18 cellular contexts compared by ENCODE assay signal in the genomic region with DNA sequence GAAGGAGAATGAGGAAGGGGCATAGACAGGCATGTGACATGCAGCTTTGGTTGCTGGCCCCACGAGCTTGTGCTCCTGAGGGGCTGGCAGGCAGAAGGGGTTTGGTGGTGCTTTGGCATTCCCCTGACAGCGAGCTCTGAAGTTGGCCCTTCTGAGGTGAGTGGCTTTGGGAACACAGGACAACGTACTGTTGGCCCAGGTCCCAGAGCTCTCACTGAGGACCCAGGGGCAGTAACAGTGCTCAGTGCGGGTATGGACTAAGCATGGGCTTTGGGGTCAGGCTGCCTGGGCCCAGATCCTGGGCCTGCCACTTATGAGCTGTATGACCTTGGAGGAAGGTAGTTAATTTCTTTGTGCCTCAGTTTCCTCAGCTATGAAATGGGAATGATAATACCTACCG. TPM values are rescaled to one million over a fixed set of nuclear protein-coding genes. Genes with fewer than 3 reads are reported as not detected.
"Had no signal": no experiment of that assay in that cellular context is flagged by ENCODE, and none has a peak within 500 bp of the region (broad histone marks: within the 10 kb centered on the region; RNA-seq: fewer than 3 reads in every experiment).

No MANE protein-coding gene starts in this region.

- H3K4me3 Mint-ChIP-seq: activated CD4-positive, alpha-beta memory T cell treated with anti-CD3 and anti-CD28 coated beads, Interleukin-2, amount 10 ng/mL, durations not matched to agents 7 days and 5 days; activated CD8-positive, alpha-beta memory T cell treated with anti-CD3 and anti-CD28 coated beads, Interleukin-2, amount 10 ng/mL, durations not matched to agents 7 days and 5 days; activated naive CD8-positive, alpha-beta T cell; naive thymus-derived CD8-positive, alpha-beta T cell; stimulated activated effector memory CD8-positive, alpha-beta T cell treated with anti-CD3 and anti-CD28 coated beads, Interleukin-12 subunit alpha, Interleukin-12 subunit beta, amount 100 ng/mL, for 72 hours had no signal

- H3K9me3 Mint-ChIP-seq: activated CD4-positive, alpha-beta memory T cell treated with anti-CD3 and anti-CD28 coated beads, Interleukin-2, amount 10 ng/mL, durations not matched to agents 7 days and 5 days; naive thymus-derived CD8-positive, alpha-beta T cell; stimulated activated effector memory CD8-positive, alpha-beta T cell treated with anti-CD3 and anti-CD28 coated beads, Interleukin-12 subunit alpha, Interleukin-12 subunit beta, amount 100 ng/mL, for 72 hours had no signal

- H3K9me3 ChIP-seq: thyroid gland had no signal

- H3K4me3 ChIP-seq: cardiac muscle cell, thyroid gland had no signal

- DNase-seq: activated CD4-positive, alpha-beta T cell treated with anti-CD3 and anti-CD28 coated beads for 4 hours; amniotic stem cell; foreskin melanocyte; head of caudate nucleus; kidney; mesendoderm; naive thymus-derived CD8-positive, alpha-beta T cell; stimulated activated CD4-positive, alpha-beta T cell treated with anti-CD3 and anti-CD28 coated beads, Interleukin-4, amount 100 ng/mL, for 24 hours; SW 1271; T-helper 2 cell; WERI-Rb-1 had no signal

- H3K27me3 ChIP-seq: cardiac muscle cell, thyroid gland had no signal

- H3K27ac Mint-ChIP-seq: activated CD4-positive, alpha-beta memory T cell treated with anti-CD3 and anti-CD28 coated beads, Interleukin-2, amount 10 ng/mL, durations not matched to agents 7 days and 5 days; activated naive CD8-positive, alpha-beta T cell had no signal

- H3K36me3 ChIP-seq: cardiac muscle cell, thyroid gland, WERI-Rb-1 had no signal

- H3K4me1 ChIP-seq: thyroid gland had no signal

- H3K36me3 Mint-ChIP-seq: activated CD8-positive, alpha-beta memory T cell treated with anti-CD3 and anti-CD28 coated beads, Interleukin-2, amount 10 ng/mL, durations not matched to agents 7 days and 5 days; activated naive CD8-positive, alpha-beta T cell; naive thymus-derived CD8-positive, alpha-beta T cell; stimulated activated effector memory CD8-positive, alpha-beta T cell treated with anti-CD3 and anti-CD28 coated beads, Interleukin-12 subunit alpha, Interleukin-12 subunit beta, amount 100 ng/mL, for 72 hours had no signal

- H3K27ac ChIP-seq: cardiac muscle cell, epithelial cell of prostate, thyroid gland, WERI-Rb-1 had no signal

- H3K27me3 Mint-ChIP-seq: activated CD4-positive, alpha-beta memory T cell treated with anti-CD3 and anti-CD28 coated beads, Interleukin-2, amount 10 ng/mL, durations not matched to agents 7 days and 5 days; activated CD8-positive, alpha-beta memory T cell treated with anti-CD3 and anti-CD28 coated beads, Interleukin-2, amount 10 ng/mL, durations not matched to agents 7 days and 5 days; activated naive CD8-positive, alpha-beta T cell; naive thymus-derived CD8-positive, alpha-beta T cell had no signal

RNA-seq across cellular contexts. Expression of a gene that starts 46.6 kb away (rescaled TPM):
- total RNA-seq: activated CD8-positive, alpha-beta memory T cell treated with anti-CD3 and anti-CD28 coated beads, Interleukin-2, amount 10 ng/mL, durations not matched to agents 7 days and 5 days; naive thymus-derived CD8-positive, alpha-beta T cell had no signal
- polyA plus RNA-seq: naive thymus-derived CD8-positive, alpha-beta T cell had no signal
